ENCODE assay signal across 7 cellular contexts in genomic region chr1:42511581-42512155, GRCh38. TPM values are rescaled to one million over a fixed set of nuclear protein-coding genes. Genes with fewer than 3 reads are reported as not detected.
DNase-seq lines count a peak whose midpoint lies in the region; ATAC-seq, FAIRE-seq and TF ChIP-seq lines count a peak whose summit lies in the region.
"Not testable (repeated sequence)": the region's sequence is repeated elsewhere in the genome, so short reads cannot be mapped to it uniquely, and the experiment has no call there.

No MANE protein-coding gene starts in this region.

- TF ChIP-seq CTCF in DND-41 (IDR thresholded peaks at IDR 0.05; ENCODE audit: borderline replicate concordance, extremely low read depth, low read length, poor library complexity, severe bottlenecking) (peak; percentile 56), H9 (conservative IDR thresholded peaks at IDR 0.05) (peak; percentile 73), MM.1S (IDR thresholded peaks at IDR 0.05; ENCODE audit: low read length) (peak; percentile 63), OCI-LY7 (conservative IDR thresholded peaks at IDR 0.05; ENCODE audit: low read length) (peak; percentile 69), WERI-Rb-1 (IDR thresholded peaks at IDR 0.05; ENCODE audit: low read depth, low read length) (peak; percentile 55; the same call in 1 of the 2 replicates), endothelial cell of umbilical vein (IDR thresholded peaks at IDR 0.05; ENCODE audit: extremely low read depth in 1 of 2, insufficient read depth in 1 of 2, low read depth in 1 of 2, low read length in 2 of 2) (peak; percentile 28), kidney (IDR thresholded peaks at IDR 0.05; ENCODE audit: borderline replicate concordance, extremely low read depth, insufficient read depth) (peak; percentile 29)

- POLR2A ChIA-PET in OCI-LY7 (lab: Charles Lee); endothelial cell of umbilical vein (lab: Charles Lee): not testable (repeated sequence)

- H3K27ac ChIP-seq in DND-41 (ENCODE audit: low read length); H9 (ENCODE audit: insufficient read length, low read depth, low read length); MM.1S (ENCODE audit: low read length); OCI-LY7 (ENCODE audit: low read depth, low read length, poor library complexity, severe bottlenecking); WERI-Rb-1; endothelial cell of umbilical vein (ENCODE audit: insufficient read depth, low read depth, low read length); kidney (ENCODE audit: low read depth in 2 of 2, low read length in 2 of 2): not testable (repeated sequence)

- not testable (repeated sequence) for H3K4me2 ChIP-seq in DND-41 (ENCODE audit: insufficient read depth, low read length); H9 (ENCODE audit: insufficient read depth, insufficient read length, low read length); MM.1S (ENCODE audit: low read depth, low read length); OCI-LY7 (ENCODE audit: low read length); endothelial cell of umbilical vein (ENCODE audit: insufficient read depth, low read length)

- not testable (repeated sequence) for H3K9me2 ChIP-seq in MM.1S (replicated peaks; ENCODE audit: insufficient read depth, low read length); OCI-LY7 (ENCODE audit: insufficient read depth, low read length)

- H4K91ac ChIP-seq in H9 (ENCODE audit: insufficient read length, low read depth, low read length) = not testable (repeated sequence)

- H4K20me1 ChIP-seq in DND-41 (ENCODE audit: insufficient read depth, low read length); H9 (ENCODE audit: control insufficient read depth, insufficient read depth, insufficient read length); MM.1S (ENCODE audit: insufficient read depth, low read length); OCI-LY7 (ENCODE audit: insufficient read depth, low read length); endothelial cell of umbilical vein (replicated peaks; ENCODE audit: control insufficient read depth, extremely low read depth, insufficient read depth, low read length): not testable (repeated sequence)

- H3K23me2 ChIP-seq in H9 (ENCODE audit: insufficient read length, low read depth, low read length, poor library complexity, severe bottlenecking) = not testable (repeated sequence)

- H3K27me3 Mint-ChIP-seq in H9 (ENCODE audit: low read depth) = not testable (repeated sequence)

- not testable (repeated sequence) for H2AFZ ChIP-seq in DND-41 (ENCODE audit: low read depth, low read length); H9 (ENCODE audit: low read length); MM.1S (ENCODE audit: low read length); OCI-LY7 (ENCODE audit: low read length); endothelial cell of umbilical vein (ENCODE audit: low read depth, low read length)

- not testable (repeated sequence) for H2BK120ac ChIP-seq in H9 (ENCODE audit: low read depth, low read length, poor library complexity, severe bottlenecking)

- not testable (repeated sequence) for H2BK12ac ChIP-seq in H9 (ENCODE audit: insufficient read length, low read depth, low read length)

- BruUV-seq in OCI-LY7 (replicated peaks; lab: Mats Ljungman, UMichigan); endothelial cell of umbilical vein (replicated peaks; lab: Mats Ljungman, UMichigan): not testable (repeated sequence)

- CTCF ChIA-PET in OCI-LY7 (lab: Charles Lee; ENCODE audit: unreplicated experiment); endothelial cell of umbilical vein (lab: Charles Lee): not testable (repeated sequence)

- peaks cover 31% of the 10 kb centered on the region for H3K9me3 ChIP-seq in DND-41 (ENCODE audit: insufficient read depth, low read length, severe bottlenecking)
- peaks cover 23% of the 10 kb centered on the region for H3K9me3 ChIP-seq in H9 (ENCODE audit: control insufficient read depth, low read depth, low read length)
- not testable (repeated sequence) for H3K9me3 ChIP-seq in MM.1S (replicated peaks; ENCODE audit: insufficient read depth, low read length); OCI-LY7 (ENCODE audit: low read length); WERI-Rb-1 (ENCODE audit: severe bottlenecking); endothelial cell of umbilical vein (replicated peaks; ENCODE audit: control insufficient read depth, insufficient read depth, low read length)
- peaks cover 11 to 21% of the 10 kb centered on the region in 2 donors for H3K9me3 ChIP-seq in kidney (ENCODE audit: control insufficient read depth in 1 of 2, low read length in 2 of 2)

- DNase-seq in DND-41; endothelial cell of umbilical vein (ENCODE audit: low read depth, low spot score); kidney: not testable (repeated sequence)
- DNase-seq in H9 (peak; percentile 38), MM.1S (peak; percentile 53), OCI-LY7 (ENCODE audit: low spot score) (peak; percentile 19), WERI-Rb-1 (peak; percentile 27)

- not testable (repeated sequence) for H3K23ac ChIP-seq in H9 (ENCODE audit: insufficient read length, low read depth, low read length)

- H3K79me1 ChIP-seq in H9 (ENCODE audit: insufficient read depth, low read depth, low read length, poor library complexity, severe bottlenecking) = not testable (repeated sequence)

- not testable (repeated sequence) for H3K14ac ChIP-seq in H9 (ENCODE audit: insufficient read depth, low read length)

- intact Hi-C loops in OCI-LY7 (cut with micrococcal nuclease; ENCODE audit: unreplicated experiment); endothelial cell of umbilical vein (cut with micrococcal nuclease); kidney (cut with DNase I): not testable (repeated sequence)

- H3K4ac ChIP-seq in H9 (ENCODE audit: low read depth, low read length) = not testable (repeated sequence)

- not testable (repeated sequence) for H2BK5ac ChIP-seq in H9 (ENCODE audit: insufficient read length, low read length)

- TF ChIP-seq POLR2A in endothelial cell of umbilical vein (IDR thresholded peaks at IDR 0.05; ENCODE audit: low read depth, low read length) = not testable (repeated sequence)

- H2AK5ac ChIP-seq in H9 (ENCODE audit: insufficient read length, low read length) = not testable (repeated sequence)

- not testable (repeated sequence) for FAIRE-seq in endothelial cell of umbilical vein (lab: Jason Lieb, UNC); kidney (lab: Jason Lieb, UNC)

- not testable (repeated sequence) for H2BK20ac ChIP-seq in H9 (ENCODE audit: low read depth, low read length, poor library complexity, severe bottlenecking)

- H3K9ac ChIP-seq in DND-41 (ENCODE audit: low read depth, low read length); H9 (ENCODE audit: extremely low read depth, insufficient read length, low read length); MM.1S (ENCODE audit: low read length); endothelial cell of umbilical vein (replicated peaks; ENCODE audit: extremely low read depth, insufficient read depth, low read length); kidney (ENCODE audit: low read length in 2 of 2): not testable (repeated sequence)

- H3K36me3 ChIP-seq in DND-41 (ENCODE audit: insufficient read depth, low read length); MM.1S (replicated peaks; ENCODE audit: insufficient read depth, low read length); OCI-LY7 (ENCODE audit: insufficient read depth, low read length); WERI-Rb-1; endothelial cell of umbilical vein (ENCODE audit: control insufficient read depth in 2 of 2, extremely low read depth in 1 of 2, insufficient read depth in 2 of 2, low read length in 2 of 2): not testable (repeated sequence)
- H3K36me3 ChIP-seq in kidney (ENCODE audit: control insufficient read depth in 1 of 2, insufficient read depth in 2 of 2, low read length in 2 of 2) = peaks cover 2 to 15% of the 10 kb centered on the region in 2 donors

- dilution Hi-C loops in endothelial cell of umbilical vein (cut with MboI; ENCODE audit: extremely low pct_ligation_motif_present, low sequenced_read_pairs) = not testable (repeated sequence)

- H2BK15ac ChIP-seq in H9 (ENCODE audit: low read depth, low read length) = not testable (repeated sequence)

- H3F3A ChIP-seq in MM.1S (ENCODE audit: insufficient read depth, low read length) = not testable (repeated sequence)

- H3K79me2 ChIP-seq in DND-41 (ENCODE audit: insufficient read depth, low read length); H9 (ENCODE audit: insufficient read depth, low read length); MM.1S (ENCODE audit: low read length); OCI-LY7 (ENCODE audit: insufficient read depth, low read depth, low read length); endothelial cell of umbilical vein (ENCODE audit: control insufficient read depth, insufficient read depth, low read length): not testable (repeated sequence)

- H3K4me1 ChIP-seq in DND-41 (ENCODE audit: insufficient read depth, low read length); H9 (ENCODE audit: insufficient read depth, low read length); MM.1S (ENCODE audit: low read length); OCI-LY7 (ENCODE audit: insufficient read depth, low read length, poor library complexity, severe bottlenecking); endothelial cell of umbilical vein (ENCODE audit: control insufficient read depth, extremely low read depth, insufficient read depth, low read length); kidney (ENCODE audit: control insufficient read depth in 1 of 2, insufficient read depth in 1 of 2, low read depth in 1 of 2, low read length in 2 of 2): not testable (repeated sequence)

- peaks cover 54 to 56% of the 10 kb centered on the region in 2 experiments for H3K9me3 Mint-ChIP-seq in H9

- peaks cover 6 to 23% (median 21%) of the 10 kb centered on the region in 3 experiments for H3K36me3 Mint-ChIP-seq in H9 (ENCODE audit: insufficient read depth in 1 of 3, low read depth in 3 of 3)

- not testable (repeated sequence) for H3K27ac Mint-ChIP-seq in H9

- not testable (repeated sequence) for H3K4me3 Mint-ChIP-seq in H9

- H3K18ac ChIP-seq in H9 (ENCODE audit: insufficient read length, low read depth, low read length) = not testable (repeated sequence)

- not testable (repeated sequence) for H3K9me1 ChIP-seq in endothelial cell of umbilical vein (replicated peaks; ENCODE audit: control insufficient read depth, extremely low read depth, insufficient read depth, low read length)

- H3K27me3 ChIP-seq in DND-41 (ENCODE audit: insufficient read depth, low read length, poor library complexity); H9 (ENCODE audit: insufficient read depth, low read length); MM.1S (replicated peaks; ENCODE audit: insufficient read depth, low read length); WERI-Rb-1 (ENCODE audit: insufficient read depth, low read depth, severe bottlenecking); endothelial cell of umbilical vein (ENCODE audit: control insufficient read depth in 2 of 2, insufficient read depth in 2 of 2, low read length in 2 of 2): not testable (repeated sequence)

- not testable (repeated sequence) for H3T11ph ChIP-seq in H9 (ENCODE audit: low read length)

- not testable (repeated sequence) for H4K8ac ChIP-seq in H9 (replicated peaks; ENCODE audit: insufficient read length, low read depth, low read length)

- no CpG with 5 or more reads among the region's 6 CpGs for WGBS in H9 (ENCODE audit: extremely low coverage, insufficient read length, low lambda C conversion rate)

- H3K4me3 ChIP-seq in DND-41 (ENCODE audit: low read depth in 1 of 2, low read length in 2 of 2); MM.1S (ENCODE audit: low read length); OCI-LY7 (ENCODE audit: low read depth, low read length, poor library complexity, severe bottlenecking); WERI-Rb-1 (ENCODE audit: low read depth, low read length); endothelial cell of umbilical vein (replicated peaks in 1 of 3; ENCODE audit: insufficient read depth in 1 of 3, low read depth in 1 of 3, low read length in 3 of 3); kidney (ENCODE audit: low read length in 2 of 2): not testable (repeated sequence)

- not testable (repeated sequence) for H4K5ac ChIP-seq in H9 (ENCODE audit: insufficient read length, low read depth, low read length)

- not testable (repeated sequence) for ATAC-seq in DND-41 (ENCODE audit: insufficient read depth, low read depth)

- not testable (repeated sequence) for H3K4me1 Mint-ChIP-seq in H9

- not testable (repeated sequence) for H3K56ac ChIP-seq in H9 (ENCODE audit: insufficient read length, low read depth, low read length)

RNA-seq across cellular contexts. Expression of gene CCDC30, which starts 48.6 kb away (rescaled TPM):
- total RNA-seq in H9 (2021) = 1.4 and 1.8 TPM in 2 replicates
- 0.54 and 2.6 TPM in 2 replicates for total RNA-seq in OCI-LY7 (2014; rRNA removed; shearing (Covaris generic))
- total RNA-seq in OCI-LY7 (2022) = 1.9 and 2.6 TPM in 2 replicates
- 1.5 and 2.9 TPM in 2 replicates for total RNA-seq in endothelial cell of umbilical vein
- 0.16 and 0.19 TPM in 2 replicates for polyA plus RNA-seq in endothelial cell of umbilical vein
- 0.14 and 0.23 TPM in 2 replicates for polyA plus RNA-seq in endothelial cell of umbilical vein (2011; cell fraction: cytosol; rRNA removed)
- 1.1 and 1.8 TPM in 2 replicates for polyA plus RNA-seq in endothelial cell of umbilical vein (2011; cell fraction: nucleus; rRNA removed)
- 0.50 TPM in 2 replicates for polyA plus RNA-seq in endothelial cell of umbilical vein (2012)
- 1.1 and 1.6 TPM in 2 replicates for polyA minus RNA-seq in endothelial cell of umbilical vein
- not detected for polyA minus RNA-seq in endothelial cell of umbilical vein (2011; cell fraction: cytosol; rRNA and poly(A)+ RNA removed)
- polyA minus RNA-seq in endothelial cell of umbilical vein (2011; cell fraction: nucleus; rRNA and poly(A)+ RNA removed) = 2.5 and 4.0 TPM in 2 replicates
- 18.0 TPM for total RNA-seq in kidney
- polyA plus RNA-seq in kidney (ENCODE audit: insufficient read depth, low read depth, low replicate concordance) = 4.9 TPM

RNA-seq across cellular contexts. Expression of gene PPCS, which starts 55.3 kb away (rescaled TPM):
- total RNA-seq in H9 (2021) (36.7 and 37.3 TPM in 2 replicates), OCI-LY7 (2022) (29.2 and 34.9 TPM in 2 replicates), endothelial cell of umbilical vein (29.9 and 32.6 TPM in 2 replicates), kidney (79.3 TPM)
- total RNA-seq in OCI-LY7 (2014; rRNA removed; shearing (Covaris generic)) = 23.2 and 46.9 TPM in 2 replicates
- polyA plus RNA-seq in endothelial cell of umbilical vein (31.7 and 51.3 TPM in 2 replicates), kidney (ENCODE audit: insufficient read depth, low read depth, low replicate concordance) (145 TPM)
- polyA plus RNA-seq in endothelial cell of umbilical vein (2011; cell fraction: cytosol; rRNA removed) = 30.8 and 42.8 TPM in 2 replicates
- polyA plus RNA-seq in endothelial cell of umbilical vein (2011; cell fraction: nucleus; rRNA removed) = 20.2 and 20.3 TPM in 2 replicates
- polyA plus RNA-seq in endothelial cell of umbilical vein (2012) = 30.4 and 35.1 TPM in 2 replicates
- polyA minus RNA-seq in endothelial cell of umbilical vein = 7.4 and 11.7 TPM in 2 replicates
- 18.4 TPM for polyA minus RNA-seq in endothelial cell of umbilical vein (2011; cell fraction: cytosol; rRNA and poly(A)+ RNA removed)
- 8.8 and 10.9 TPM in 2 replicates for polyA minus RNA-seq in endothelial cell of umbilical vein (2011; cell fraction: nucleus; rRNA and poly(A)+ RNA removed)

RNA-seq across cellular contexts. Expression of gene ZMYND12, which starts 55.8 kb away (rescaled TPM):
- total RNA-seq in H9 (2021) = 0.42 and 0.55 TPM in 2 replicates
- total RNA-seq in OCI-LY7 (2014; rRNA removed; shearing (Covaris generic)) = not detected in 2 replicates
- not detected in 2 replicates for total RNA-seq in OCI-LY7 (2022)
- total RNA-seq in endothelial cell of umbilical vein = 0.33 TPM in 1 of 2 replicates, not detected in the other
- 0.40 and 0.94 TPM in 2 replicates for polyA plus RNA-seq in endothelial cell of umbilical vein
- polyA plus RNA-seq in endothelial cell of umbilical vein (2011; cell fraction: cytosol; rRNA removed) = 0.47 and 0.83 TPM in 2 replicates
- 0.29 and 0.38 TPM in 2 replicates for polyA plus RNA-seq in endothelial cell of umbilical vein (2011; cell fraction: nucleus; rRNA removed)
- polyA plus RNA-seq in endothelial cell of umbilical vein (2012) = 0.19 TPM in 1 of 2 replicates, not detected in the other
- polyA minus RNA-seq in endothelial cell of umbilical vein = 0.89 and 1.3 TPM in 2 replicates
- not detected for polyA minus RNA-seq in endothelial cell of umbilical vein (2011; cell fraction: cytosol; rRNA and poly(A)+ RNA removed)
- polyA minus RNA-seq in endothelial cell of umbilical vein (2011; cell fraction: nucleus; rRNA and poly(A)+ RNA removed) = 0.29 TPM in 2 replicates
- total RNA-seq in kidney = 1.9 TPM
- 17.7 TPM for polyA plus RNA-seq in kidney (ENCODE audit: insufficient read depth, low read depth, low replicate concordance)
